14 cellular contexts compared by ENCODE assay signal in genomic region chr22:20113551-20114310, GRCh38. TPM values are rescaled to one million over a fixed set of nuclear protein-coding genes. Genes with fewer than 3 reads are reported as not detected.
A peak's percentile ranks its signal among the peaks of the same experiment; 100 is the strongest.
DNase-seq lines count a peak whose midpoint lies in the region; ATAC-seq and TF ChIP-seq lines count a peak whose summit lies in the region.
"Had no signal": no experiment of that assay in that cellular context is flagged by ENCODE, and none has a peak within 500 bp of the region (broad histone marks: within the 10 kb centered on the region; RNA-seq: fewer than 3 reads in every experiment).

No MANE protein-coding gene starts in this region.

- peaks cover 30% of the 10 kb centered on the region for H3K36me3 Mint-ChIP-seq in activated naive CD4-positive, alpha-beta T cell treated with anti-CD3 and anti-CD28 coated beads, Interleukin-2, amount 10 ng/mL, durations not matched to agents 7 days and 5 days
- peaks cover 57% of the 10 kb centered on the region for H3K36me3 Mint-ChIP-seq in activated CD8-positive, alpha-beta T cell treated with anti-CD3 and anti-CD28 coated beads, Interleukin-2, amount 10 ng/mL, durations not matched to agents 7 days and 5 days (ENCODE audit: low read depth)
- H3K36me3 Mint-ChIP-seq in immature natural killer cell: peaks cover 0 to 3% (median 1%) of the 10 kb centered on the region in 3 donors

- TF ChIP-seq CTCF in left ventricle myocardium inferior (IDR thresholded peaks at IDR 0.05; ENCODE audit: borderline replicate concordance): no peak

- intact Hi-C loops in left ventricle myocardium inferior (cut with micrococcal nuclease): no loop called here

- peak overlapping the region; percentile 73 for H3K27ac Mint-ChIP-seq in activated naive CD4-positive, alpha-beta T cell treated with anti-CD3 and anti-CD28 coated beads, Interleukin-2, amount 10 ng/mL, durations not matched to agents 7 days and 5 days
- H3K27ac Mint-ChIP-seq in activated CD8-positive, alpha-beta T cell treated with anti-CD3 and anti-CD28 coated beads, Interleukin-2, amount 10 ng/mL, durations not matched to agents 7 days and 5 days: peak overlapping the region; percentile 75
- peak overlapping the region; percentile 84 for H3K27ac Mint-ChIP-seq in stimulated activated naive CD8-positive, alpha-beta T cell treated with anti-CD3 and anti-CD28 coated beads, Interleukin-15, amount 100 ng/mL, for 72 hours
- H3K27ac Mint-ChIP-seq in immature natural killer cell: peak overlapping the region in 2 of 6 donors; percentile 29 to 53

- no peak overlapping the region for H3K27ac ChIP-seq in left ventricle myocardium inferior (replicated peaks)
- H3K27ac ChIP-seq: brain microvascular endothelial cell, parathyroid adenoma had no signal

- H3K27me3 Mint-ChIP-seq in activated naive CD4-positive, alpha-beta T cell treated with anti-CD3 and anti-CD28 coated beads, Interleukin-2, amount 10 ng/mL, durations not matched to agents 7 days and 5 days: no peaks in the 10 kb centered on the region
- H3K27me3 Mint-ChIP-seq in activated CD8-positive, alpha-beta T cell treated with anti-CD3 and anti-CD28 coated beads, Interleukin-2, amount 10 ng/mL, durations not matched to agents 7 days and 5 days (ENCODE audit: low read depth): no peaks in the 10 kb centered on the region
- no peaks in the 10 kb centered on the region for H3K27me3 Mint-ChIP-seq in stimulated activated naive CD8-positive, alpha-beta T cell treated with anti-CD3 and anti-CD28 coated beads, Interleukin-15, amount 100 ng/mL, for 72 hours
- H3K27me3 Mint-ChIP-seq in immature natural killer cell (ENCODE audit: low read depth in 3 of 3): peaks cover 3 to 14% (median 7%) of the 10 kb centered on the region in 3 donors

- CTCF ChIA-PET in activated naive CD4-positive, alpha-beta T cell treated with anti-CD3 and anti-CD28 coated beads, Interleukin-2, amount 10 ng/mL, durations not matched to agents 7 days and 5 days (lab: Charles Lee): no interaction called here
- CTCF ChIA-PET in activated CD8-positive, alpha-beta T cell treated with anti-CD3 and anti-CD28 coated beads, Interleukin-2, amount 10 ng/mL, durations not matched to agents 7 days and 5 days (lab: Charles Lee): no interaction called here

- H3K4me1 Mint-ChIP-seq in activated naive CD4-positive, alpha-beta T cell treated with anti-CD3 and anti-CD28 coated beads, Interleukin-2, amount 10 ng/mL, durations not matched to agents 7 days and 5 days: peaks cover 33% of the 10 kb centered on the region
- peaks cover 55% of the 10 kb centered on the region for H3K4me1 Mint-ChIP-seq in activated CD8-positive, alpha-beta T cell treated with anti-CD3 and anti-CD28 coated beads, Interleukin-2, amount 10 ng/mL, durations not matched to agents 7 days and 5 days (ENCODE audit: low read depth)
- peaks cover 80% of the 10 kb centered on the region for H3K4me1 Mint-ChIP-seq in stimulated activated naive CD8-positive, alpha-beta T cell treated with anti-CD3 and anti-CD28 coated beads, Interleukin-15, amount 100 ng/mL, for 72 hours
- peaks cover 27 to 41% of the 10 kb centered on the region in 2 donors for H3K4me1 Mint-ChIP-seq in immature natural killer cell

- H3K4me1 ChIP-seq in left ventricle myocardium inferior: peaks cover 41% of the 10 kb centered on the region
- H3K4me1 ChIP-seq: parathyroid adenoma had no signal

- DNase-seq in activated naive CD4-positive, alpha-beta T cell treated with anti-CD3 and anti-CD28 coated beads, Interleukin-2, amount 10 ng/mL, durations not matched to agents 7 days and 5 days: no peak
- no peak for DNase-seq in activated naive CD4-positive, alpha-beta T cell treated with Interleukin-2 at 50 U/mL for 16 hours
- DNase-seq in activated CD8-positive, alpha-beta T cell treated with anti-CD3 and anti-CD28 coated beads, Interleukin-2, amount 10 ng/mL, durations not matched to agents 7 days and 5 days: no peak
- peak; percentile 19 for DNase-seq in left ventricle myocardium inferior
- no peak for DNase-seq in stimulated activated naive CD8-positive, alpha-beta T cell treated with anti-CD3 and anti-CD28 coated beads, Interleukin-15, amount 100 ng/mL, for 72 hours
- DNase-seq in middle frontal gyrus (ENCODE audit: extremely low spot score, low spot score): no peak
- DNase-seq in immature natural killer cell: no peak
- DNase-seq in D341Med (ENCODE audit: low spot score): no peak
- DNase-seq: brain microvascular endothelial cell, gastrocnemius medialis, MV-4-11, NCI-H2171 treated with DMSO at 0.1 percent for 48 hours had no signal

- no peak for ATAC-seq in activated CD8-positive, alpha-beta T cell treated with anti-CD3 and anti-CD28 coated beads, Interleukin-2, amount 10 ng/mL, durations not matched to agents 7 days and 5 days
- ATAC-seq in stimulated activated naive CD8-positive, alpha-beta T cell treated with anti-CD3 and anti-CD28 coated beads, Interleukin-15, amount 100 ng/mL, for 72 hours: no peak
- ATAC-seq: gastrocnemius medialis had no signal

- H3K4me3 ChIP-seq in left ventricle myocardium inferior: no peak overlapping the region
- H3K4me3 ChIP-seq: gastrocnemius medialis had no signal

- H3K9me3 ChIP-seq in left ventricle myocardium inferior (replicated peaks): no peaks in the 10 kb centered on the region
- H3K9me3 ChIP-seq: gastrocnemius medialis had no signal

- H3K27me3 ChIP-seq in left ventricle myocardium inferior (ENCODE audit: low read depth): no peaks in the 10 kb centered on the region
- H3K27me3 ChIP-seq: brain microvascular endothelial cell, gastrocnemius medialis had no signal

- no peaks in the 10 kb centered on the region for H3K9me3 Mint-ChIP-seq in activated naive CD4-positive, alpha-beta T cell treated with anti-CD3 and anti-CD28 coated beads, Interleukin-2, amount 10 ng/mL, durations not matched to agents 7 days and 5 days
- H3K9me3 Mint-ChIP-seq in activated CD8-positive, alpha-beta T cell treated with anti-CD3 and anti-CD28 coated beads, Interleukin-2, amount 10 ng/mL, durations not matched to agents 7 days and 5 days (ENCODE audit: insufficient read depth): no peaks in the 10 kb centered on the region
- no peaks in the 10 kb centered on the region for H3K9me3 Mint-ChIP-seq in stimulated activated naive CD8-positive, alpha-beta T cell treated with anti-CD3 and anti-CD28 coated beads, Interleukin-15, amount 100 ng/mL, for 72 hours
- no peaks in the 10 kb centered on the region for H3K9me3 Mint-ChIP-seq in immature natural killer cell

- no peak overlapping the region for H3K4me3 Mint-ChIP-seq in activated naive CD4-positive, alpha-beta T cell treated with anti-CD3 and anti-CD28 coated beads, Interleukin-2, amount 10 ng/mL, durations not matched to agents 7 days and 5 days
- no peak overlapping the region for H3K4me3 Mint-ChIP-seq in activated CD8-positive, alpha-beta T cell treated with anti-CD3 and anti-CD28 coated beads, Interleukin-2, amount 10 ng/mL, durations not matched to agents 7 days and 5 days
- H3K4me3 Mint-ChIP-seq in stimulated activated naive CD8-positive, alpha-beta T cell treated with anti-CD3 and anti-CD28 coated beads, Interleukin-15, amount 100 ng/mL, for 72 hours: peak overlapping the region in 1 of 2 donors; percentile 63
- no peak overlapping the region for H3K4me3 Mint-ChIP-seq in immature natural killer cell

- POLR2A ChIA-PET in activated CD8-positive, alpha-beta T cell treated with anti-CD3 and anti-CD28 coated beads, Interleukin-2, amount 10 ng/mL, durations not matched to agents 7 days and 5 days (lab: Charles Lee): no interaction called here

- H3K36me3 ChIP-seq in left ventricle myocardium inferior: peaks cover 64% of the 10 kb centered on the region

RNA-seq across cellular contexts. Expression of gene RANBP1, which starts 2.2 kb away (rescaled TPM):
- total RNA-seq in activated CD8-positive, alpha-beta T cell treated with anti-CD3 and anti-CD28 coated beads, Interleukin-2, amount 10 ng/mL, durations not matched to agents 7 days and 5 days: 100 to 1,000 TPM; 320 to 332 TPM
- total RNA-seq in left ventricle myocardium inferior: 39.6 TPM
- 100 to 1,000 TPM in 1 of 3 donors, 10 to 100 TPM in 2; 90.4 to 111 (median 92.4) TPM for polyA plus RNA-seq in immature natural killer cell

RNA-seq across cellular contexts. Expression of gene TRMT2A, which starts 3.3 kb away (rescaled TPM):
- 100 to 1,000 TPM in 1 of 2 experiments, 10 to 100 TPM in 1; 92.1 to 102 TPM for total RNA-seq in activated CD8-positive, alpha-beta T cell treated with anti-CD3 and anti-CD28 coated beads, Interleukin-2, amount 10 ng/mL, durations not matched to agents 7 days and 5 days
- 27.8 TPM for total RNA-seq in left ventricle myocardium inferior
- polyA plus RNA-seq in immature natural killer cell: 10 to 100 TPM; 22.7 to 33.7 (median 27.6) TPM

RNA-seq across cellular contexts. Expression of gene ZDHHC8, which starts 17.9 kb away (rescaled TPM):
- 10 to 100 TPM; 60.5 to 65.5 TPM for total RNA-seq in activated CD8-positive, alpha-beta T cell treated with anti-CD3 and anti-CD28 coated beads, Interleukin-2, amount 10 ng/mL, durations not matched to agents 7 days and 5 days
- 42.4 TPM for total RNA-seq in left ventricle myocardium inferior
- 1 to 10 TPM in 1 of 3 donors, under 1 TPM in 2; 0.54 to 3.7 (median 0.79) TPM for polyA plus RNA-seq in immature natural killer cell

RNA-seq across cellular contexts. Expression of gene DGCR8, which starts 33.7 kb away (rescaled TPM):
- 10 to 100 TPM; 52.3 to 55.2 TPM for total RNA-seq in activated CD8-positive, alpha-beta T cell treated with anti-CD3 and anti-CD28 coated beads, Interleukin-2, amount 10 ng/mL, durations not matched to agents 7 days and 5 days
- total RNA-seq in left ventricle myocardium inferior: 16.8 TPM
- 1 to 10 TPM in 2 of 3 donors, under 1 TPM in 1; 0.83 to 5.4 (median 1.4) TPM for polyA plus RNA-seq in immature natural killer cell

RNA-seq across cellular contexts. Expression of gene CCDC188, which starts 37.1 kb away (rescaled TPM):
- total RNA-seq in activated CD8-positive, alpha-beta T cell treated with anti-CD3 and anti-CD28 coated beads, Interleukin-2, amount 10 ng/mL, durations not matched to agents 7 days and 5 days: not detected
- not detected for total RNA-seq in left ventricle myocardium inferior
- under 1 TPM in 1 of 3 donors, not detected in 2; 0.66 TPM for polyA plus RNA-seq in immature natural killer cell
- total RNA-seq: SK-MEL-5 had no signal
